ENCODE assay signal across 1 cellular context in the genomic region with DNA sequence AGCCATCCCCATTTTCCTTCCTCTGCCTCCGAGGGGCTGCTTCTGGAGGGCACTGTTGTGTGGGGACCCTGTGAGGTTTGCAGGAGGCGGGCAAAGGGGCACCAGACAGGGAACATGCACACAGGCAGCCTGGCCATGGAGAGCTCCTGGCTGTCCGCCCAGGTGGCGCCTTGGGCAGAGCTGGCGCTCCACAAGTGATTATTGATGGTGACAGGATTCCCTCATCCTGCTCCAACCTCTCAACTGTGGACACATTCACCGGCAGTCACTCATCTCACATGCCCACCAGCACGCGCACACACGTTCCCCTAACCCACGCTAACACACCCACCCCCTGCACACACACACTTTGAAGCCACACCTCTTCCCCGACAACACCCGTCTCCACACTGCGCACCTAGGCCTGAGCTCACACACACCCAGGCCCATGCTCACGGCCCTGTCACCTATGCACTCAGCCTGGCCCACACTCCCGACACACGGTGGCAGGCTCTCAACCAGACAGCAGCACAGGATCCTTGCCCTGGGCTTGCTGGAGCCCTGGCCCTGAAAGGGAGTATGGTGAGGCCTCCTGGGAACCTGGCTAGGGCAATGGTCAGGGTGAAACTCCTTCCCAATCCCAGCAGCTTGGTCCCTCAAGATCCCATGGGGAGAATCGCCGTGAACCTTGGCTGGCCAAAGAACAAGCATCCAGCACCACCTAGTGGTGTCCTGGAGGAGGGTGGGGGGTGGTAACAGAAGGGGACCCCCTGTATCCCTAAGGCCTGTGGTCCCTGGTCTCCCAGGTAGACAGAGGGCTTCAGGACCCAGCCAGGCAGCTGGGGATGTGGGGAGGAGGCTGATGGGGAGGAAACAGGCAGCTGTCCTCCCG.
TF ChIP-seq lines count a peak whose summit lies in the region.

No MANE protein-coding gene starts in this region.

TF ChIP-seq in A549, 52 proteins besides CTCF, POLR2A, EP300 and RAD21 (continued from another document):
- TF ChIP-seq CHD4 (IDR thresholded peaks at IDR 0.05; ENCODE audit: borderline replicate concordance) (no peak), FOXS1 (CRISPR knock-in tag; IDR thresholded peaks at IDR 0.05) (no peak), ESRRA (IDR thresholded peaks at IDR 0.05; ENCODE audit: borderline replicate concordance, low read length) (no peak), CBX2 (IDR thresholded peaks at IDR 0.05; ENCODE audit: borderline replicate concordance, low read depth) (no peak), NR3C1 (IDR thresholded peaks at IDR 0.05) (no peak), JUN (IDR thresholded peaks at IDR 0.05) (no peak), RCOR1 (IDR thresholded peaks at IDR 0.05; ENCODE audit: low read depth, low read length) (no peak), PHF8 (IDR thresholded peaks at IDR 0.05; ENCODE audit: borderline replicate concordance, low read depth) (no peak), SMC3 (IDR thresholded peaks at IDR 0.05) (peak; percentile 51; the same call in 1 of the 3 replicates), POLR2AphosphoS2 (conservative IDR thresholded peaks at IDR 0.05; ENCODE audit: low read length) (no peak)
TF ChIP-seq in A549: peak in this region for 2.
